1 cellular context compared by ENCODE assay signal in genomic region chr1:77509898-77510297, GRCh38.
TF ChIP-seq lines count a peak whose summit lies in the region.

No MANE protein-coding gene starts in this region.

TF ChIP-seq in IMR-90, 13 proteins besides CTCF, POLR2A, EP300 and RAD21 (continued from another document):
- TF ChIP-seq USF2 (IDR thresholded peaks at IDR 0.05; ENCODE audit: low read depth, low read length), result no peak
